In the genomic region with DNA sequence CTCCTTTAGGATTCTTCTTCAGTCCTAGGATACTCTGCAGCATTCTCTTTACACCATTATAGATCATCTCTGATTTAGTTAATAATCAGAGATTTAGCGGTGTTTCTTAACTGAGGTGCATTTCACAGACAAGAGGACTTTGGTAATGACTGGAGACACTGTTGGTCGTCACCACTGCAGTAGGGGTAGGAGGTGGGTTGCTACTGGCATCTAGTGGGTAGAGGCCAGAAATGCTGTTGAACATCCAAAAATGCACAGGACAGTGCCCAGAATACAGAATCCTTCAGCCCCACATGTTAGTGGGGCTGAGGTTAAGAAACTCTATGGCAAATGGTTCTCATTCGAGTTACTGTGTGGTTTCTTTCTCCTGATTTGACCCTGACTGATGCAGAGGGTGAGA, we compare ENCODE assay signal across 14 cellular contexts.
DNase-seq lines count a peak whose midpoint lies in the region; ATAC-seq, FAIRE-seq and TF ChIP-seq lines count a peak whose summit lies in the region.
"Had no signal": no experiment of that assay in that cellular context is flagged by ENCODE, and none has a peak within 500 bp of the region (broad histone marks: within the 10 kb centered on the region; RNA-seq: fewer than 3 reads in every experiment).

No MANE protein-coding gene starts in this region.

- H4K20me1 ChIP-seq in HepG2 (ENCODE audit: insufficient read depth, low read length): no peaks in the 10 kb centered on the region
- H4K20me1 ChIP-seq: BLaER1 had no signal

- peak; percentile 26 for FAIRE-seq in HepG2 (lab: Jason Lieb, UNC)

- intact Hi-C loops in HepG2 (cut with micrococcal nuclease; ENCODE audit: unreplicated experiment): no loop called here
- intact Hi-C loops in right lobe of liver (cut with DNase I): no loop called here
- intact Hi-C loops in CD4-positive, alpha-beta T cell (cut with DNase I, micrococcal nuclease): no loop called here

- H3K4me2 ChIP-seq in HepG2 (ENCODE audit: low read depth, low read length): no peak overlapping the region
- H3K4me2 ChIP-seq: BLaER1 had no signal

- peaks cover 7% of the 10 kb centered on the region; the same call in 1 of the 2 replicates for H3K9me3 ChIP-seq in HepG2 (ENCODE audit: low read length)
- no peaks in the 10 kb centered on the region for H3K9me3 ChIP-seq in right lobe of liver
- no peaks in the 10 kb centered on the region for H3K9me3 ChIP-seq in CD4-positive, alpha-beta T cell (ENCODE audit: control insufficient read depth, low read length)

- BruUV-seq in HepG2 (replicated peaks; lab: Mats Ljungman, UMichigan): no TSS peak

- TF ChIP-seq RAD21 in HepG2 (CRISPR knock-in tag; IDR thresholded peaks at IDR 0.05): no peak

- H3K27me3 Mint-ChIP-seq in type B pancreatic cell: no peaks in the 10 kb centered on the region
- H3K27me3 Mint-ChIP-seq in CD4-positive, alpha-beta T cell: no peaks in the 10 kb centered on the region
- H3K27me3 Mint-ChIP-seq: stimulated activated naive CD8-positive, alpha-beta T cell treated with anti-CD3 and anti-CD28 coated beads, Interleukin-15, Interleukin-2, amounts not matched to agents 100 ng/mL and 50 ng/mL, for 24 hours had no signal

- CTCF ChIA-PET in HepG2 (lab: Yijun Ruan, JAX; ENCODE audit: low intra/inter-chr PET ratio, low total read pairs): no interaction called here
- CTCF ChIA-PET in CD4-positive, alpha-beta T cell (lab: Charles Lee): no interaction called here

- no peak overlapping the region for H3K27ac ChIP-seq in HepG2 (ENCODE audit: extremely low read length, insufficient read depth, low read length)
- H3K27ac ChIP-seq in right lobe of liver: no peak overlapping the region
- no peak overlapping the region for H3K27ac ChIP-seq in VCaP
- H3K27ac ChIP-seq in CD4-positive, alpha-beta T cell (ENCODE audit: low read depth, low read length): no peak overlapping the region
- H3K27ac ChIP-seq: BLaER1, foreskin keratinocyte had no signal

- POLR2A ChIA-PET in HepG2 (lab: Yijun Ruan, JAX): no interaction called here
- POLR2A ChIA-PET in CD4-positive, alpha-beta T cell (lab: Charles Lee): no interaction called here

- in situ Hi-C loops in HepG2 (cut with HindIII; ENCODE audit: extremely low pct_ligation_motif_present, low pct_unique_long_range_greater_than_20kb): no loop called here

- ATAC-seq in HepG2 (peak; percentile 85), right lobe of liver (no peak)
- no peak for ATAC-seq in CD4-positive, alpha-beta T cell (ENCODE audit: poor library complexity)

- no peak for TF ChIP-seq POLR2A in HepG2 (IDR thresholded peaks at IDR 0.05; ENCODE audit: insufficient read depth in 1 of 2, low read depth in 2 of 2, low read length in 2 of 2)
- no peak for TF ChIP-seq POLR2A in right lobe of liver (IDR thresholded peaks at IDR 0.05)

- H3K9me3 Mint-ChIP-seq in type B pancreatic cell: peaks cover 8% of the 10 kb centered on the region
- H3K9me3 Mint-ChIP-seq in CD4-positive, alpha-beta T cell: no peaks in the 10 kb centered on the region
- H3K9me3 Mint-ChIP-seq: activated naive CD8-positive, alpha-beta T cell treated with anti-CD3 and anti-CD28 coated beads, Interleukin-2, amount 10 ng/mL, durations not matched to agents 7 days and 5 days; stimulated activated naive CD8-positive, alpha-beta T cell treated with anti-CD3 and anti-CD28 coated beads, Interleukin-15, Interleukin-2, amounts not matched to agents 100 ng/mL and 50 ng/mL, for 24 hours had no signal

- no peak overlapping the region for H3K9ac ChIP-seq in HepG2 (ENCODE audit: insufficient read depth, low read depth, low read length)
- H3K9ac ChIP-seq: BLaER1 had no signal

- H3K4me3 ChIP-seq in HepG2 (replicated peaks in 1 of 3; ENCODE audit: insufficient read depth in 1 of 3, low read depth in 2 of 3, low read length in 3 of 3): no peak overlapping the region
- H3K4me3 ChIP-seq in right lobe of liver: no peak overlapping the region
- no peak overlapping the region for H3K4me3 ChIP-seq in LNCaP clone FGC (ENCODE audit: low read depth, low read length)
- H3K4me3 ChIP-seq: BLaER1 had no signal

- H3K4me1 Mint-ChIP-seq in type B pancreatic cell (ENCODE audit: unreplicated experiment): no peaks in the 10 kb centered on the region
- peaks cover 11% of the 10 kb centered on the region for H3K4me1 Mint-ChIP-seq in CD4-positive, alpha-beta T cell (ENCODE audit: low read depth)
- H3K4me1 Mint-ChIP-seq: activated naive CD8-positive, alpha-beta T cell treated with anti-CD3 and anti-CD28 coated beads, Interleukin-2, amount 10 ng/mL, durations not matched to agents 7 days and 5 days had no signal

- TF ChIP-seq EP300 in HepG2 (IDR thresholded peaks at IDR 0.05; ENCODE audit: low read depth in 2 of 2, low read length in 2 of 2) (no peak), HepG2 (CRISPR knock-in tag; IDR thresholded peaks at IDR 0.05; ENCODE audit: borderline replicate concordance) (no peak)

- no peaks in the 10 kb centered on the region for H3K4me1 ChIP-seq in HepG2 (ENCODE audit: insufficient read depth, low read length)
- H3K4me1 ChIP-seq in right lobe of liver: no peaks in the 10 kb centered on the region
- H3K4me1 ChIP-seq: foreskin keratinocyte had no signal

- no peak overlapping the region for H2AFZ ChIP-seq in HepG2 (ENCODE audit: low read length)

- no peaks in the 10 kb centered on the region; a peak in 1 of 5 replicates for H3K27me3 ChIP-seq in HepG2 (ENCODE audit: control insufficient read depth in 1 of 2, insufficient read depth in 2 of 2, low read length in 2 of 2)
- H3K27me3 ChIP-seq in right lobe of liver: no peaks in the 10 kb centered on the region
- H3K27me3 ChIP-seq in CD4-positive, alpha-beta T cell (ENCODE audit: control insufficient read depth, insufficient read depth, low read length): no peaks in the 10 kb centered on the region
- H3K27me3 ChIP-seq: BLaER1, foreskin keratinocyte had no signal

- H3K36me3 ChIP-seq in HepG2 (replicated peaks in 1 of 2; ENCODE audit: control insufficient read depth in 1 of 2, insufficient read depth in 2 of 2, low read length in 2 of 2): no peaks in the 10 kb centered on the region
- H3K36me3 ChIP-seq in right lobe of liver: no peaks in the 10 kb centered on the region
- H3K36me3 ChIP-seq: BLaER1 had no signal

- H3K79me2 ChIP-seq in HepG2 (ENCODE audit: insufficient read depth, low read length): no peaks in the 10 kb centered on the region

- 31% methylated on average over 3 of the region's 3 CpGs for WGBS in HepG2 (ENCODE audit: low lambda C conversion rate)
- WGBS in right lobe of liver (ENCODE audit: insufficient coverage, low coverage, low lambda C conversion rate, missing lambda C conversion rate): 81% methylated on average over 3 of the region's 3 CpGs

- TF ChIP-seq CTCF in HepG2 (CRISPR knock-in tag; IDR thresholded peaks at IDR 0.05) (peak; percentile 35), right lobe of liver (IDR thresholded peaks at IDR 0.05) (no peak), LNCaP clone FGC (IDR thresholded peaks at IDR 0.05; ENCODE audit: control insufficient read depth, extremely low read depth, insufficient read depth) (0 out of 2 replicates have a peak, but pooled peaks have one; percentile 12), VCaP (conservative IDR thresholded peaks at IDR 0.05) (peak; percentile 61), type B pancreatic cell (conservative IDR thresholded peaks at IDR 0.05) (peak; percentile 33)
- TF ChIP-seq CTCF in CD4-positive, alpha-beta T cell (IDR thresholded peaks at IDR 0.05): no peak

- DNase-seq in HepG2 (ENCODE audit: low spot score): no peak
- DNase-seq in right lobe of liver: no peak
- DNase-seq in LNCaP clone FGC (ENCODE audit: low read depth): no peak
- no peak for DNase-seq in type B pancreatic cell (ENCODE audit: extremely low spot score, unreplicated experiment)
- no peak for DNase-seq in HuH-7 (ENCODE audit: low spot score)
- no peak for DNase-seq in CD4-positive, alpha-beta T cell
- no peak for DNase-seq in cerebellar nuclear complex (lab: John Stamatoyannopoulos, UW)
- DNase-seq: activated naive CD8-positive, alpha-beta T cell treated with anti-CD3 and anti-CD28 coated beads, Interleukin-2, amount 10 ng/mL, durations not matched to agents 7 days and 5 days; foreskin keratinocyte; NCI-H146; stimulated activated CD4-positive, alpha-beta T cell treated with anti-CD3 and anti-CD28 coated beads, Interleukin-2, amount 100 ng/mL, for 48 hours had no signal

- H3K4me3 Mint-ChIP-seq in type B pancreatic cell: no peak overlapping the region
- no peak overlapping the region for H3K4me3 Mint-ChIP-seq in CD4-positive, alpha-beta T cell
- H3K4me3 Mint-ChIP-seq: activated naive CD8-positive, alpha-beta T cell treated with anti-CD3 and anti-CD28 coated beads, Interleukin-2, amount 10 ng/mL, durations not matched to agents 7 days and 5 days; stimulated activated naive CD8-positive, alpha-beta T cell treated with anti-CD3 and anti-CD28 coated beads, Interleukin-15, Interleukin-2, amounts not matched to agents 100 ng/mL and 50 ng/mL, for 24 hours had no signal

- no peaks in the 10 kb centered on the region for H3K36me3 Mint-ChIP-seq in type B pancreatic cell
- no peaks in the 10 kb centered on the region for H3K36me3 Mint-ChIP-seq in CD4-positive, alpha-beta T cell (ENCODE audit: low read depth)
- H3K36me3 Mint-ChIP-seq: activated naive CD8-positive, alpha-beta T cell treated with anti-CD3 and anti-CD28 coated beads, Interleukin-2, amount 10 ng/mL, durations not matched to agents 7 days and 5 days had no signal

- no peak overlapping the region for H3K27ac Mint-ChIP-seq in type B pancreatic cell
- H3K27ac Mint-ChIP-seq in CD4-positive, alpha-beta T cell: no peak overlapping the region
- H3K27ac Mint-ChIP-seq: activated naive CD8-positive, alpha-beta T cell treated with anti-CD3 and anti-CD28 coated beads, Interleukin-2, amount 10 ng/mL, durations not matched to agents 7 days and 5 days; stimulated activated naive CD8-positive, alpha-beta T cell treated with anti-CD3 and anti-CD28 coated beads, Interleukin-15, Interleukin-2, amounts not matched to agents 100 ng/mL and 50 ng/mL, for 24 hours had no signal

TF ChIP-seq in HepG2, 621 proteins besides CTCF, POLR2A, EP300 and RAD21:
- TF ChIP-seq ZNF607 (CRISPR knock-in tag; IDR thresholded peaks at IDR 0.05; ENCODE audit: borderline replicate concordance): no peak
- TF ChIP-seq STAG1 (CRISPR knock-in tag; IDR thresholded peaks at IDR 0.05): peak; percentile 54

Comparison
In these comparisons a context has a peak if more than half of its experiments do, and no peak if none do; other contexts are left out.
1. CTCF ChIP-seq: peak in HepG2 (single experiment), LNCaP clone FGC (single experiment), VCaP (single experiment) and type B pancreatic cell (single experiment); none in right lobe of liver (0 of 4) and CD4-positive, alpha-beta T cell (single experiment).